ENCODE assay signal across 10 cellular contexts in the genomic region with DNA sequence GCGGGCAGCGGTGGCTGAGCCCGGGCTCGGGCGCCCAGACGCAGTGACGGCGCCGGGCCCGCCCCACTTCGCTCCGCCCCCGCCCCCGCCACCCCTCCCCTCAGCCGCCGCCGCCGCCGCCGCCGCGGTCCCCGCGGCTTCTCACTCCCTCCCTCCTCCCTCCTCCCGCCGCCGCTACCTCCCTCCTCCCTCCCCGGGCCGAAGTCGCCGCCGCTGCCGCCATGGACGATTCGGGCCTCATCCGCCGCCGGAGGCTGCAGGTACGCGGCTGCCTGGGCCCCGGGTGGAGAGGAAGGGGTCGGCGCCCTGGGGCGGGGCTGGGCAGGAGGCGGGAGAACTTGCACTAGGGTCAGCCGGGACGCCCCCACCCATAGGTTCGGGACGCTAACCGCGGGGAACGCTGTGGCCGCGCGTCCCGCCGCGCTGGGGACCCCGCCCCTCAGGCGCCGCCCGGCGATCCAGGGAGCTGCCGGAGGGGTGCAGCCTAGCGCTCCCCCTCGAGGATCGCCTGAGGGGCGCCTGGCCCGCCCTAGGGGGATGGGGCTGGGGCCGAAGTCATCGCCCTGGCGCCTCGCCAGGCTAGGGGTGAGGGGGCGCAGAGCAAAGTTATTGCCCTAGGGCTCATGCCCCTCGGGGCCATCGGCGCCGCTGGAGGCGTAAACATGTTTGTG. TPM values are rescaled to one million over a fixed set of nuclear protein-coding genes. Genes with fewer than 3 reads are reported as not detected.
DNase-seq lines count a peak whose midpoint lies in the region; ATAC-seq, FAIRE-seq and TF ChIP-seq lines count a peak whose summit lies in the region.
"Had no signal": no experiment of that assay in that cellular context is flagged by ENCODE, and none has a peak within 500 bp of the region (broad histone marks: within the 10 kb centered on the region; RNA-seq: fewer than 3 reads in every experiment).

No MANE protein-coding gene starts in this region.

- ATAC-seq in RWPE2 (ENCODE audit: low read depth) (no peak; the same call in 2 of the 3 replicates), memory B cell (ENCODE audit: low read depth) (peak; percentile 16), HG02840 (IDR thresholded peaks at IDR 0.05; ENCODE audit: low FRiP score, unreplicated experiment) (no peak), GM19395 (IDR thresholded peaks at IDR 0.05; ENCODE audit: unreplicated experiment) (no peak)

- H3K27me3 Mint-ChIP-seq in memory B cell: peaks cover 43% of the 10 kb centered on the region

- peak; percentile 72 for DNase-seq in 8988T
- DNase-seq in H4 (ENCODE audit: low spot score): peak; percentile 33
- no peak for DNase-seq in RWPE2 (ENCODE audit: low spot score)
- no peak for DNase-seq in bronchial epithelial cell (ENCODE audit: low read depth)
- DNase-seq in memory B cell (ENCODE audit: low spot score in 2 of 2): no peak
- no peak for DNase-seq in dedifferentiated amniotic fluid mesenchymal stem cell (ENCODE audit: extremely low spot score)

- H3K4me1 ChIP-seq in RWPE2 (ENCODE audit: insufficient read depth, poor library complexity, severe bottlenecking): peaks cover 10% of the 10 kb centered on the region

- no peaks in the 10 kb centered on the region for H3K36me3 Mint-ChIP-seq in memory B cell

- H3K36me3 ChIP-seq in RWPE2 (ENCODE audit: low read depth) (no peaks in the 10 kb centered on the region), bronchial epithelial cell (ENCODE audit: control insufficient read depth, insufficient read depth, low read length) (no peaks in the 10 kb centered on the region)
- H3K36me3 ChIP-seq: adrenal gland had no signal

- no peak overlapping the region for H3K27ac ChIP-seq in RWPE2 (ENCODE audit: poor library complexity, severe bottlenecking)

- H3K4me3 ChIP-seq in RWPE2 (ENCODE audit: severe bottlenecking): peak overlapping the region; percentile 47
- H3K4me3 ChIP-seq in bronchial epithelial cell (ENCODE audit: low read depth, low read length): peak overlapping the region; percentile 35

- TF ChIP-seq CTCF in RWPE2 (IDR thresholded peaks at IDR 0.05; ENCODE audit: poor library complexity, severe bottlenecking) (no peak), bronchial epithelial cell (IDR thresholded peaks at IDR 0.05; ENCODE audit: insufficient read depth, low read length, severe bottlenecking) (no peak)

- no peaks in the 10 kb centered on the region for H3K9me3 ChIP-seq in RWPE2 (ENCODE audit: severe bottlenecking)
- H3K9me3 ChIP-seq: adrenal gland had no signal

- peaks cover 3% of the 10 kb centered on the region for H3K9me3 Mint-ChIP-seq in memory B cell

- H3K4me1 Mint-ChIP-seq in memory B cell: peaks cover 22% of the 10 kb centered on the region

- no peak for FAIRE-seq in bronchial epithelial cell (lab: Jason Lieb, UNC)
- FAIRE-seq: GM18507 had no signal

- H3K4me3 Mint-ChIP-seq in memory B cell: peak overlapping the region; percentile 37

- no peak overlapping the region for H3K27ac Mint-ChIP-seq in memory B cell

- H3K27me3 ChIP-seq in RWPE2 (ENCODE audit: insufficient read depth, poor library complexity, severe bottlenecking) (peaks cover 58% of the 10 kb centered on the region), bronchial epithelial cell (ENCODE audit: control insufficient read depth, insufficient read depth, low read length) (peaks cover 27% of the 10 kb centered on the region)

RNA-seq across cellular contexts. Expression of gene RTBDN, which starts 0.5 kb away (rescaled TPM):
- total RNA-seq in H4 (2014; rRNA removed; shearing (Covaris generic)): not detected in 2 replicates
- not detected in 2 replicates for total RNA-seq in bronchial epithelial cell

RNA-seq across cellular contexts. Expression of gene MAST1, which starts 4.4 kb away (rescaled TPM):
- 5.7 TPM in 1 of 2 replicates, not detected in the other for total RNA-seq in H4 (2014; rRNA removed; shearing (Covaris generic))
- total RNA-seq in bronchial epithelial cell: 0.26 and 0.38 TPM in 2 replicates

RNA-seq across cellular contexts. Expression of gene RNASEH2A, which starts 27.5 kb away (rescaled TPM):
- 74.2 and 92.1 TPM in 2 replicates for total RNA-seq in H4 (2014; rRNA removed; shearing (Covaris generic))
- 11.1 and 12.9 TPM in 2 replicates for total RNA-seq in bronchial epithelial cell

RNA-seq across cellular contexts. Expression of gene THSD8, which starts 32.0 kb away (rescaled TPM):
- total RNA-seq in H4 (2014; rRNA removed; shearing (Covaris generic)): not detected in 2 replicates
- not detected in 2 replicates for total RNA-seq in bronchial epithelial cell

RNA-seq across cellular contexts. Expression of gene PRDX2, which starts 32.3 kb away (rescaled TPM):
- total RNA-seq in H4 (2014; rRNA removed; shearing (Covaris generic)): 6.1 and 6.7 TPM in 2 replicates
- 148 and 157 TPM in 2 replicates for total RNA-seq in bronchial epithelial cell

Comparison
In these comparisons a context has a peak if more than half of its experiments do, and no peak if none do; other contexts are left out.
1. DNase-seq: peak in 8988T (single experiment) and H4 (single experiment); none in RWPE2 (single experiment), bronchial epithelial cell (single experiment), memory B cell (0 of 2) and dedifferentiated amniotic fluid mesenchymal stem cell (single experiment).